8 cellular contexts compared by ENCODE assay signal in genomic region chr4:186472948-186473347, GRCh38.
DNase-seq lines count a peak whose midpoint lies in the region; ATAC-seq and TF ChIP-seq lines count a peak whose summit lies in the region.

No MANE protein-coding gene starts in this region.

- peak; percentile 63 for TF ChIP-seq CTCF in LNCAP (IDR thresholded peaks at IDR 0.05)

- no peak for ATAC-seq in activated T-cell treated with anti-CD3 and anti-CD28 coated beads, Interleukin-2, amount 50 U/mL, for 4 hours

- no peak overlapping the region for H3K4me3 Mint-ChIP-seq in activated T-cell treated with anti-CD3 and anti-CD28 coated beads, Interleukin-2, amount 50 U/mL, for 4 hours

- H3K4me1 Mint-ChIP-seq in activated T-cell treated with anti-CD3 and anti-CD28 coated beads, Interleukin-2, amount 50 U/mL, for 4 hours (ENCODE audit: low read depth) = no peaks in the 10 kb centered on the region

- no peaks in the 10 kb centered on the region for H3K27me3 Mint-ChIP-seq in activated T-cell treated with anti-CD3 and anti-CD28 coated beads, Interleukin-2, amount 50 U/mL, for 4 hours (ENCODE audit: low read depth)

- no peaks in the 10 kb centered on the region for H3K36me3 Mint-ChIP-seq in activated T-cell treated with anti-CD3 and anti-CD28 coated beads, Interleukin-2, amount 50 U/mL, for 4 hours (ENCODE audit: insufficient read depth)

- DNase-seq in DMS114 treated with DMSO at 0.1 percent for 48 hours (lab: John Stamatoyannopoulos, UW; ENCODE audit: unreplicated experiment) (peak; percentile 39), cerebellar cortex (ENCODE audit: low spot score) (peak; percentile 78), myocyte (ENCODE audit: low read depth) (peak; percentile 52), 8988T (no peak), NK-92 (lab: John Stamatoyannopoulos, UW; ENCODE audit: unreplicated experiment) (no peak), mesenteric fat pad (ENCODE audit: low spot score) (no peak)
- no peak for DNase-seq in activated T-cell treated with anti-CD3 and anti-CD28 coated beads, Interleukin-2, amount 50 U/mL, for 4 hours

- H3K9me3 Mint-ChIP-seq in activated T-cell treated with anti-CD3 and anti-CD28 coated beads, Interleukin-2, amount 50 U/mL, for 4 hours = peaks cover 4% of the 10 kb centered on the region

Comparison
In these comparisons a context has a peak if more than half of its experiments do, and no peak if none do; other contexts are left out.
1. DNase-seq: peak in DMS114 treated with DMSO at 0.1 percent for 48 hours (single experiment), cerebellar cortex (single experiment) and myocyte (single experiment); none in 8988T (single experiment), NK-92 (single experiment), mesenteric fat pad (single experiment) and activated T-cell treated with anti-CD3 and anti-CD28 coated beads, Interleukin-2, amount 50 U/mL, for 4 hours (single experiment).